In genomic region chr2:164677271-164677670, GRCh38 we compare ENCODE assay signal across 17 cellular contexts. TPM values are rescaled to one million over a fixed set of nuclear protein-coding genes. Genes with fewer than 3 reads are reported as not detected.
A peak's percentile ranks its signal among the peaks of the same experiment; 100 is the strongest.
DNase-seq lines count a peak whose midpoint lies in the region; ATAC-seq and TF ChIP-seq lines count a peak whose summit lies in the region.
"Had no signal": no experiment of that assay in that cellular context is flagged by ENCODE, and none has a peak within 500 bp of the region (broad histone marks: within the 10 kb centered on the region; RNA-seq: fewer than 3 reads in every experiment).

No MANE protein-coding gene starts in this region.

- no peaks in the 10 kb centered on the region for H3K27me3 Mint-ChIP-seq in memory B cell
- no peaks in the 10 kb centered on the region for H3K27me3 Mint-ChIP-seq in stimulated activated naive CD8-positive, alpha-beta T cell treated with anti-CD3 and anti-CD28 coated beads, Interleukin-15, amount 100 ng/mL, for 72 hours
- H3K27me3 Mint-ChIP-seq: CD4-positive, alpha-beta memory T cell had no signal

- H3K9me3 Mint-ChIP-seq in memory B cell: peaks cover 2% of the 10 kb centered on the region
- H3K9me3 Mint-ChIP-seq in stimulated activated naive CD8-positive, alpha-beta T cell treated with anti-CD3 and anti-CD28 coated beads, Interleukin-15, amount 100 ng/mL, for 72 hours: peaks cover 7 to 13% of the 10 kb centered on the region in 2 donors

- H3K4me2 ChIP-seq in mammary epithelial cell (ENCODE audit: insufficient read depth, low read depth, low read length): peak overlapping the region; percentile 8

- intact Hi-C loops in mammary epithelial cell (cut with micrococcal nuclease): no loop called here

- dilution Hi-C loops in mammary epithelial cell (cut with HindIII; ENCODE audit: low sequenced_read_pairs): no loop called here

- H3K9ac ChIP-seq in mammary epithelial cell (ENCODE audit: insufficient read depth, low read length): no peak overlapping the region
- H3K9ac ChIP-seq: GM23248 had no signal

- no peaks in the 10 kb centered on the region for H3K4me1 ChIP-seq in mammary epithelial cell (ENCODE audit: insufficient read depth, low read length)
- H3K4me1 ChIP-seq: Caco-2 had no signal

- no peaks in the 10 kb centered on the region for H3K79me2 ChIP-seq in mammary epithelial cell (ENCODE audit: insufficient read depth, low read length)

- WGBS in mammary epithelial cell (ENCODE audit: low coverage, missing lambda C conversion rate): 93% methylated on average over 1 of the region's 1 CpG

- no peaks in the 10 kb centered on the region for H3K4me1 Mint-ChIP-seq in memory B cell
- H3K4me1 Mint-ChIP-seq in stimulated activated naive CD8-positive, alpha-beta T cell treated with anti-CD3 and anti-CD28 coated beads, Interleukin-15, amount 100 ng/mL, for 72 hours: no peaks in the 10 kb centered on the region
- H3K4me1 Mint-ChIP-seq: CD4-positive, alpha-beta memory T cell had no signal

- no TSS peak for BruUV-seq in mammary epithelial cell (replicated peaks; lab: Mats Ljungman, UMichigan)

- no peak overlapping the region for H3K4me3 ChIP-seq in mammary epithelial cell (replicated peaks in 1 of 3; ENCODE audit: insufficient read depth in 1 of 3, low read depth in 2 of 3, low read length in 3 of 3)
- no peak overlapping the region for H3K4me3 ChIP-seq in epithelial cell of esophagus (ENCODE audit: low read length)
- H3K4me3 ChIP-seq: GM12878, GM23248 had no signal

- H2AFZ ChIP-seq in mammary epithelial cell (ENCODE audit: low read depth, low read length): no peak overlapping the region
- H2AFZ ChIP-seq: GM23248 had no signal

- ATAC-seq in memory B cell (ENCODE audit: low read depth): no peak
- no peak for ATAC-seq in stimulated activated naive CD8-positive, alpha-beta T cell treated with anti-CD3 and anti-CD28 coated beads, Interleukin-15, amount 100 ng/mL, for 72 hours
- ATAC-seq: GM12878 had no signal

- in situ Hi-C loops in mammary epithelial cell (cut with MboI; ENCODE audit: low sequenced_read_pairs in 2 of 2): no loop called here

- H3K27me3 ChIP-seq in mammary epithelial cell (ENCODE audit: insufficient read depth, low read length): no peaks in the 10 kb centered on the region

- H3K27ac ChIP-seq in mammary epithelial cell (ENCODE audit: insufficient read depth, low read depth, low read length): no peak overlapping the region
- H3K27ac ChIP-seq: GM23248 had no signal

- CTCF ChIA-PET in mammary epithelial cell (lab: Charles Lee; ENCODE audit: low non-redundant PET): no interaction called here

- no peak for TF ChIP-seq CTCF in mammary epithelial cell (conservative IDR thresholded peaks at IDR 0.05 in 1 of 2, IDR thresholded peaks at IDR 0.05 in 1 of 2; ENCODE audit: extremely low read depth in 1 of 2, insufficient read depth in 1 of 2, low read depth in 1 of 2, low read length in 2 of 2)
- no peak for TF ChIP-seq CTCF in epithelial cell of esophagus (IDR thresholded peaks at IDR 0.05; ENCODE audit: insufficient read depth, low read depth, low read length, missing control alignments)

- H3K36me3 Mint-ChIP-seq in memory B cell: peaks cover 29% of the 10 kb centered on the region
- H3K36me3 Mint-ChIP-seq: CD4-positive, alpha-beta memory T cell had no signal

- H3K27ac Mint-ChIP-seq in memory B cell: peak overlapping the region; percentile 35
- H3K27ac Mint-ChIP-seq in stimulated activated naive CD8-positive, alpha-beta T cell treated with anti-CD3 and anti-CD28 coated beads, Interleukin-15, amount 100 ng/mL, for 72 hours: no peak overlapping the region
- H3K27ac Mint-ChIP-seq: CD4-positive, alpha-beta memory T cell had no signal

- H3K4me3 Mint-ChIP-seq in memory B cell: no peak overlapping the region
- H3K4me3 Mint-ChIP-seq in stimulated activated naive CD8-positive, alpha-beta T cell treated with anti-CD3 and anti-CD28 coated beads, Interleukin-15, amount 100 ng/mL, for 72 hours: no peak overlapping the region
- H3K4me3 Mint-ChIP-seq: CD4-positive, alpha-beta memory T cell had no signal

- H4K20me1 ChIP-seq in mammary epithelial cell (ENCODE audit: insufficient read depth, low read length): no peaks in the 10 kb centered on the region

- DNase-seq in mammary epithelial cell: peak; percentile 74
- peak; percentile 77 for DNase-seq in epithelial cell of esophagus (ENCODE audit: low read depth)
- DNase-seq in memory B cell (ENCODE audit: low spot score in 2 of 2): no peak
- DNase-seq in mesenteric fat pad (ENCODE audit: low spot score): no peak
- no peak for DNase-seq in COLO668 (lab: John Stamatoyannopoulos, UW; ENCODE audit: unreplicated experiment)
- no peak for DNase-seq in stimulated activated naive CD8-positive, alpha-beta T cell treated with anti-CD3 and anti-CD28 coated beads, Interleukin-15, amount 100 ng/mL, for 72 hours
- DNase-seq: C1 segment of cervical spinal cord; Caco-2; CD4-positive, alpha-beta memory T cell; DMS 273 treated with DMSO at 0.1 percent for 48 hours; DMS79; EL; GDM1; GM23248; H7; HCEC 1CT had no signal

- H3K36me3 ChIP-seq in mammary epithelial cell (ENCODE audit: insufficient read depth, low read length): no peaks in the 10 kb centered on the region

- H3K9me3 ChIP-seq in mammary epithelial cell (replicated peaks; ENCODE audit: insufficient read depth, low read length): no peaks in the 10 kb centered on the region
- H3K9me3 ChIP-seq: Caco-2 had no signal

RNA-seq across cellular contexts. Expression of gene GRB14, which starts 56.0 kb away (rescaled TPM):
- total RNA-seq in mammary epithelial cell: 1 to 10 TPM; 7.3 to 9.8 TPM
- 3.8 TPM for polyA plus RNA-seq in mammary epithelial cell
- polyA minus RNA-seq in mammary epithelial cell: 27.6 TPM
- total RNA-seq in mesenteric fat pad: 21.7 TPM
- total RNA-seq: CD4-positive, alpha-beta memory T cell; GM12878; GM23248 had no signal
- polyA plus RNA-seq: CD4-positive, alpha-beta memory T cell; GM12878 had no signal

Comparison
In these comparisons a context has a peak if more than half of its experiments do, and no peak if none do; other contexts are left out.
1. DNase-seq: peak in mammary epithelial cell (single experiment) and epithelial cell of esophagus (single experiment); none in memory B cell (0 of 2), mesenteric fat pad (single experiment), COLO668 (single experiment) and stimulated activated naive CD8-positive, alpha-beta T cell treated with anti-CD3 and anti-CD28 coated beads, Interleukin-15, amount 100 ng/mL, for 72 hours (0 of 2).